2 cellular contexts compared by ENCODE assay signal in the genomic region with DNA sequence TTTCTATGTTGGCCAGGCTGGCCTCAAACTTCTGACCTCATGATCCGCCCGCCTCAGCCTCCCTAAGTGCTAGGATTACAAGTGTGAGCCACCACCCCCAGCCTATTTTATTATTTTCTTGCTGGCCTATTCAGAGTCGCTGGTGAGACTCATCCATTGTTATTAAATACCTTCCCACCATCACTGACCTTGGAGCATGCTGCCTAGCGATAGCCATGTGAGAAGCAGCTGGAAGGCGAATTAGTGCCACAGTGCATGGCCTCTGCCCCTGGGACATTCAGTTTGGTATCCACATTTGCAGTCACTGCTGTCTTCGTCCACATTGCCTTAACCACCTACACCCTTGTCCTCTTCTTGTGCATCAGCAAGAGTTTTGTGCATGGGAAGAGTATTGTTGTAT.
TF ChIP-seq lines count a peak whose summit lies in the region.

No MANE protein-coding gene starts in this region.

TF ChIP-seq in GM23338, 12 proteins besides CTCF, POLR2A, EP300 and RAD21 (continues in another document):
- TF ChIP-seq, protein P1, sequence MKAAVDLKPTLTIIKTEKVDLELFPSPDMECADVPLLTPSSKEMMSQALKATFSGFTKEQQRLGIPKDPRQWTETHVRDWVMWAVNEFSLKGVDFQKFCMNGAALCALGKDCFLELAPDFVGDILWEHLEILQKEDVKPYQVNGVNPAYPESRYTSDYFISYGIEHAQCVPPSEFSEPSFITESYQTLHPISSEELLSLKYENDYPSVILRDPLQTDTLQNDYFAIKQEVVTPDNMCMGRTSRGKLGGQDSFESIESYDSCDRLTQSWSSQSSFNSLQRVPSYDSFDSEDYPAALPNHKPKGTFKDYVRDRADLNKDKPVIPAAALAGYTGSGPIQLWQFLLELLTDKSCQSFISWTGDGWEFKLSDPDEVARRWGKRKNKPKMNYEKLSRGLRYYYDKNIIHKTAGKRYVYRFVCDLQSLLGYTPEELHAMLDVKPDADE (IDR thresholded peaks at IDR 0.05): no peak
- TF ChIP-seq EZH2 (IDR thresholded peaks at IDR 0.05; ENCODE audit: low read depth, unreplicated experiment) (no peak), STAT1 (IDR thresholded peaks at IDR 0.05; ENCODE audit: unreplicated experiment) (no peak), ZNF114 (CRISPR knock-in tag; IDR thresholded peaks at IDR 0.05) (no peak), CREB1 (CRISPR knock-in tag; IDR thresholded peaks at IDR 0.05; ENCODE audit: low read depth) (no peak), ZNF331 (CRISPR knock-in tag; IDR thresholded peaks at IDR 0.05; ENCODE audit: low read depth) (no peak), POLR2AphosphoS5 (IDR thresholded peaks at IDR 0.05; ENCODE audit: low read depth) (no peak), EZH2phosphoT487 (IDR thresholded peaks at IDR 0.05; ENCODE audit: unreplicated experiment) (no peak), REST (IDR thresholded peaks at IDR 0.05; ENCODE audit: unreplicated experiment) (no peak), NANOG (IDR thresholded peaks at IDR 0.05; ENCODE audit: borderline replicate concordance) (no peak), JUNB (IDR thresholded peaks at IDR 0.05; ENCODE audit: unreplicated experiment) (no peak)

TF ChIP-seq in K562, 482 proteins besides CTCF, POLR2A, EP300 and RAD21:
- TF ChIP-seq CREB5 (CRISPR knock-in tag; IDR thresholded peaks at IDR 0.05) (no peak), HMG20B (CRISPR knock-in tag; IDR thresholded peaks at IDR 0.05) (no peak), MEIS2 (IDR thresholded peaks at IDR 0.05; ENCODE audit: partially characterized antibody) (no peak), E2F6 (IDR thresholded peaks at IDR 0.05; ENCODE audit: borderline replicate concordance in 1 of 2, extremely low read depth in 1 of 2, insufficient read depth in 1 of 2, insufficient read length in 1 of 2, low read depth in 1 of 2, low read length in 1 of 2, poor library complexity in 1 of 2, severe bottlenecking in 1 of 2) (peak in 1 of 2 experiments; percentile 10), CTBP1 (IDR thresholded peaks at IDR 0.05; ENCODE audit: borderline replicate concordance) (peak; percentile 19; the same call in 1 of the 2 replicates), U2AF1 (optimal IDR thresholded peaks at IDR 0.05; ENCODE audit: low read depth, low read length) (no peak)
- TF ChIP-seq, protein P2, sequence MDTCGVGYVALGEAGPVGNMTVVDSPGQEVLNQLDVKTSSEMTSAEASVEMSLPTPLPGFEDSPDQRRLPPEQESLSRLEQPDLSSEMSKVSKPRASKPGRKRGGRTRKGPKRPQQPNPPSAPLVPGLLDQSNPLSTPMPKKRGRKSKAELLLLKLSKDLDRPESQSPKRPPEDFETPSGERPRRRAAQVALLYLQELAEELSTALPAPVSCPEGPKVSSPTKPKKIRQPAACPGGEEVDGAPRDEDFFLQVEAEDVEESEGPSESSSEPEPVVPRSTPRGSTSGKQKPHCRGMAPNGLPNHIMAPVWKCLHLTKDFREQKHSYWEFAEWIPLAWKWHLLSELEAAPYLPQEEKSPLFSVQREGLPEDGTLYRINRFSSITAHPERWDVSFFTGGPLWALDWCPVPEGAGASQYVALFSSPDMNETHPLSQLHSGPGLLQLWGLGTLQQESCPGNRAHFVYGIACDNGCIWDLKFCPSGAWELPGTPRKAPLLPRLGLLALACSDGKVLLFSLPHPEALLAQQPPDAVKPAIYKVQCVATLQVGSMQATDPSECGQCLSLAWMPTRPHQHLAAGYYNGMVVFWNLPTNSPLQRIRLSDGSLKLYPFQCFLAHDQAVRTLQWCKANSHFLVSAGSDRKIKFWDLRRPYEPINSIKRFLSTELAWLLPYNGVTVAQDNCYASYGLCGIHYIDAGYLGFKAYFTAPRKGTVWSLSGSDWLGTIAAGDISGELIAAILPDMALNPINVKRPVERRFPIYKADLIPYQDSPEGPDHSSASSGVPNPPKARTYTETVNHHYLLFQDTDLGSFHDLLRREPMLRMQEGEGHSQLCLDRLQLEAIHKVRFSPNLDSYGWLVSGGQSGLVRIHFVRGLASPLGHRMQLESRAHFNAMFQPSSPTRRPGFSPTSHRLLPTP (IDR thresholded peaks at IDR 0.05; ENCODE audit: borderline replicate concordance, extremely low read depth, insufficient read length): no peak
